Comparison of ENCODE assay signal across 14 cellular contexts in genomic region chr16:58098207-58099096, GRCh38. TPM values are rescaled to one million over a fixed set of nuclear protein-coding genes. Genes with fewer than 3 reads are reported as not detected.
DNase-seq lines count a peak whose midpoint lies in the region; ATAC-seq, FAIRE-seq and TF ChIP-seq lines count a peak whose summit lies in the region.
"Had no signal": no experiment of that assay in that cellular context is flagged by ENCODE, and none has a peak within 500 bp of the region (broad histone marks: within the 10 kb centered on the region; RNA-seq: fewer than 3 reads in every experiment).

No MANE protein-coding gene starts in this region.

- no peak for TF ChIP-seq POLR2A in H54 (IDR thresholded peaks at IDR 0.05; ENCODE audit: low read depth, low read length)

- no peak overlapping the region for H3K4me3 Mint-ChIP-seq in T-helper 17 cell
- H3K4me3 Mint-ChIP-seq in activated CD4-positive, alpha-beta memory T cell treated with anti-CD3 and anti-CD28 coated beads, Interleukin-2, amount 10 ng/mL, durations not matched to agents 7 days and 5 days: no peak overlapping the region
- H3K4me3 Mint-ChIP-seq: activated CD8-positive, alpha-beta T cell treated with anti-CD3 and anti-CD28 coated beads, Interleukin-2, amount 10 ng/mL, durations not matched to agents 7 days and 5 days; naive B cell had no signal

- intact Hi-C loops in mucosa of descending colon (cut with DNase I, micrococcal nuclease): no loop called here

- ATAC-seq in T-helper 17 cell (no peak), GM21423 (IDR thresholded peaks at IDR 0.05; ENCODE audit: unreplicated experiment) (no peak), mucosa of descending colon (no peak)
- ATAC-seq: activated CD8-positive, alpha-beta T cell treated with anti-CD3 and anti-CD28 coated beads, Interleukin-2, amount 10 ng/mL, durations not matched to agents 7 days and 5 days had no signal

- no peaks in the 10 kb centered on the region for H3K36me3 ChIP-seq in mucosa of descending colon (ENCODE audit: low read depth)
- H3K36me3 ChIP-seq: tibial nerve had no signal

- POLR2A ChIA-PET in activated CD4-positive, alpha-beta memory T cell treated with anti-CD3 and anti-CD28 coated beads, Interleukin-2, amount 10 ng/mL, durations not matched to agents 7 days and 5 days (lab: Charles Lee): interaction anchor here (1.0 kb wide), 1 partner anchor 31 kb away, joined by 3 read pairs; the partner anchor contains the start of gene CFAP20

- CTCF ChIA-PET in activated CD4-positive, alpha-beta memory T cell treated with anti-CD3 and anti-CD28 coated beads, Interleukin-2, amount 10 ng/mL, durations not matched to agents 7 days and 5 days (lab: Charles Lee): interaction anchor here (0.6 to 2.5 kb wide), 14 partner anchors 7 to 528 kb away, joined by 3 to 14 read pairs (median 3); no protein-coding TSS in a partner anchor

- H3K27ac Mint-ChIP-seq in T-helper 17 cell: peak overlapping the region; percentile 65
- no peak overlapping the region for H3K27ac Mint-ChIP-seq in activated CD4-positive, alpha-beta memory T cell treated with anti-CD3 and anti-CD28 coated beads, Interleukin-2, amount 10 ng/mL, durations not matched to agents 7 days and 5 days
- H3K27ac Mint-ChIP-seq: activated CD8-positive, alpha-beta T cell treated with anti-CD3 and anti-CD28 coated beads, Interleukin-2, amount 10 ng/mL, durations not matched to agents 7 days and 5 days had no signal

- peaks cover 3% of the 10 kb centered on the region for H3K4me1 Mint-ChIP-seq in T-helper 17 cell
- H3K4me1 Mint-ChIP-seq in activated CD4-positive, alpha-beta memory T cell treated with anti-CD3 and anti-CD28 coated beads, Interleukin-2, amount 10 ng/mL, durations not matched to agents 7 days and 5 days: peaks cover 9% of the 10 kb centered on the region

- no peaks in the 10 kb centered on the region for H3K4me1 ChIP-seq in mucosa of descending colon (ENCODE audit: low read depth)

- H3K36me3 Mint-ChIP-seq in T-helper 17 cell (ENCODE audit: low read depth): peaks cover 4% of the 10 kb centered on the region
- no peaks in the 10 kb centered on the region for H3K36me3 Mint-ChIP-seq in activated CD4-positive, alpha-beta memory T cell treated with anti-CD3 and anti-CD28 coated beads, Interleukin-2, amount 10 ng/mL, durations not matched to agents 7 days and 5 days (ENCODE audit: low read depth)
- H3K36me3 Mint-ChIP-seq: naive B cell had no signal

- no peak for FAIRE-seq in H54 (lab: Jason Lieb, UNC)

- no peaks in the 10 kb centered on the region for H3K9me3 ChIP-seq in T-helper 17 cell (ENCODE audit: control insufficient read depth, low read length, poor library complexity, severe bottlenecking)
- no peaks in the 10 kb centered on the region for H3K9me3 ChIP-seq in mucosa of descending colon
- H3K9me3 ChIP-seq: tibial nerve had no signal

- H3K27me3 Mint-ChIP-seq in T-helper 17 cell: peaks cover 17% of the 10 kb centered on the region
- H3K27me3 Mint-ChIP-seq in activated CD4-positive, alpha-beta memory T cell treated with anti-CD3 and anti-CD28 coated beads, Interleukin-2, amount 10 ng/mL, durations not matched to agents 7 days and 5 days: no peaks in the 10 kb centered on the region

- H3K4me3 ChIP-seq in mucosa of descending colon: no peak overlapping the region
- H3K4me3 ChIP-seq: tibial nerve had no signal

- H3K9me3 Mint-ChIP-seq in activated CD4-positive, alpha-beta memory T cell treated with anti-CD3 and anti-CD28 coated beads, Interleukin-2, amount 10 ng/mL, durations not matched to agents 7 days and 5 days: no peaks in the 10 kb centered on the region
- H3K9me3 Mint-ChIP-seq: naive B cell had no signal

- DNase-seq in A172 (ENCODE audit: low spot score): peak; percentile 55
- peak; percentile 75 for DNase-seq in H54 (ENCODE audit: insufficient read length, low spot score)
- DNase-seq in T-helper 17 cell: no peak
- peak; percentile 45 for DNase-seq in glomerular visceral epithelial cell (ENCODE audit: extremely low spot score)
- no peak for DNase-seq in stimulated activated CD4-positive, alpha-beta T cell treated with anti-CD3 and anti-CD28 coated beads, Interleukin-2, amount 100 ng/mL, for 24 hours
- no peak for DNase-seq in mucosa of descending colon
- no peak for DNase-seq in activated CD4-positive, alpha-beta memory T cell treated with anti-CD3 and anti-CD28 coated beads, Interleukin-2, amount 10 ng/mL, durations not matched to agents 7 days and 5 days
- DNase-seq: activated CD8-positive, alpha-beta T cell treated with anti-CD3 and anti-CD28 coated beads, Interleukin-2, amount 10 ng/mL, durations not matched to agents 7 days and 5 days; effector CD8-positive, alpha-beta T cell; naive B cell; NCI-H187 treated with DMSO at 0.1 percent for 48 hours; T-helper 1 cell had no signal

- TF ChIP-seq CTCF in mucosa of descending colon (IDR thresholded peaks at IDR 0.05): no peak

RNA-seq across cellular contexts. Expression of gene CFAP20, which starts 30.7 kb away (rescaled TPM):
- total RNA-seq in A172 (2014; rRNA removed; shearing (Covaris generic)): 126 and 129 TPM in 2 replicates
- total RNA-seq in T-helper 17 cell (100 to 1,000 TPM; 121 to 195 TPM), mucosa of descending colon (10 to 100 TPM; 18.8 to 24.0 (median 23.3) TPM)
- 10 to 100 TPM; 36.1 to 37.8 TPM for total RNA-seq in activated CD4-positive, alpha-beta memory T cell treated with anti-CD3 and anti-CD28 coated beads, Interleukin-2, amount 10 ng/mL, durations not matched to agents 7 days and 5 days

Comparison
In these comparisons a context has a peak if more than half of its experiments do, and no peak if none do; other contexts are left out.
1. DNase-seq: peak in A172 (single experiment), H54 (single experiment) and glomerular visceral epithelial cell (single experiment); none in T-helper 17 cell (0 of 3), stimulated activated CD4-positive, alpha-beta T cell treated with anti-CD3 and anti-CD28 coated beads, Interleukin-2, amount 100 ng/mL, for 24 hours (0 of 2), mucosa of descending colon (0 of 3) and activated CD4-positive, alpha-beta memory T cell treated with anti-CD3 and anti-CD28 coated beads, Interleukin-2, amount 10 ng/mL, durations not matched to agents 7 days and 5 days (single experiment).